ENCODE assay signal across 8 cellular contexts in genomic region chr20:25863536-25864325, GRCh38.
A peak's percentile ranks its signal among the peaks of the same experiment; 100 is the strongest.
DNase-seq lines count a peak whose midpoint lies in the region; ATAC-seq, FAIRE-seq and TF ChIP-seq lines count a peak whose summit lies in the region.

No MANE protein-coding gene starts in this region.

- DNase-seq in EH (ENCODE audit: low read depth) = peak; percentile 48
- DNase-seq in NCI-H526 treated with DMSO at 0.1 percent for 48 hours (lab: John Stamatoyannopoulos, UW) = peak; percentile 67
- DNase-seq in endodermal cell = peak; percentile 67
- peak; percentile 83 for DNase-seq in osteocyte (ENCODE audit: extremely low spot score, unreplicated experiment)
- DNase-seq in CD14-positive monocyte (ENCODE audit: low spot score) = no peak
- DNase-seq in AG08395 (ENCODE audit: low spot score) = no peak
- no peak for DNase-seq in HTR-8/SVneo (ENCODE audit: insufficient read length, low spot score)

- H3K27me3 Mint-ChIP-seq in endodermal cell (ENCODE audit: insufficient read depth) (peaks cover 99% of the 10 kb centered on the region), osteocyte (ENCODE audit: unreplicated experiment) (peaks cover 4% of the 10 kb centered on the region), CD14-positive monocyte (ENCODE audit: low read depth in 3 of 3) (peaks cover 81 to 99% (median 95%) of the 10 kb centered on the region in 3 donors)

- H3K4me3 ChIP-seq in endodermal cell (ENCODE audit: low read length) = peak overlapping the region; percentile 75

- no peak overlapping the region for H3K27ac ChIP-seq in endodermal cell (ENCODE audit: low read depth, low read length)

- intact Hi-C loops in CD14-positive monocyte (cut with micrococcal nuclease) = no loop called here

- no peak overlapping the region for H3K9ac ChIP-seq in endodermal cell (ENCODE audit: extremely low read depth, low read length, poor library complexity, severe bottlenecking)

- H3K27ac Mint-ChIP-seq in endodermal cell (peak overlapping the region; percentile 44), osteocyte (ENCODE audit: unreplicated experiment) (peak overlapping the region; percentile 27), CD14-positive monocyte (peak overlapping the region in 1 of 7 donors; percentile 25)

- FAIRE-seq in HTR-8/SVneo (lab: Jason Lieb, UNC) = no peak

- peaks cover 2% of the 10 kb centered on the region for H3K4me1 Mint-ChIP-seq in endodermal cell
- peaks cover 23% of the 10 kb centered on the region for H3K4me1 Mint-ChIP-seq in osteocyte (ENCODE audit: unreplicated experiment)
- peaks cover 41% of the 10 kb centered on the region for H3K4me1 Mint-ChIP-seq in CD14-positive monocyte

- H3K9me3 ChIP-seq in endodermal cell (ENCODE audit: control insufficient read depth, low read length) = no peaks in the 10 kb centered on the region

- TF ChIP-seq CTCF in endodermal cell (conservative IDR thresholded peaks at IDR 0.05) (no peak), osteocyte (IDR thresholded peaks at IDR 0.05) (no peak), CD14-positive monocyte (IDR thresholded peaks at IDR 0.05) (no peak)

- peaks cover 6% of the 10 kb centered on the region for H3K4me1 ChIP-seq in endodermal cell (ENCODE audit: control insufficient read depth, insufficient read depth, low read length)

- WGBS in endodermal cell (ENCODE audit: insufficient coverage in 1 of 2, insufficient read length in 1 of 2), 2 experiments = 47 to 50% methylated on average over 13 to 21 of the region's 21 CpGs

- H3K36me3 Mint-ChIP-seq in endodermal cell (ENCODE audit: low read depth) = no peaks in the 10 kb centered on the region
- no peaks in the 10 kb centered on the region for H3K36me3 Mint-ChIP-seq in osteocyte (ENCODE audit: unreplicated experiment)
- H3K36me3 Mint-ChIP-seq in CD14-positive monocyte = peaks cover 0 to 4% of the 10 kb centered on the region in 2 donors

- no peak for ATAC-seq in GM18868 (IDR thresholded peaks at IDR 0.05; ENCODE audit: unreplicated experiment)

- H3K9me3 Mint-ChIP-seq in endodermal cell (peaks cover 3% of the 10 kb centered on the region), osteocyte (ENCODE audit: unreplicated experiment) (no peaks in the 10 kb centered on the region), CD14-positive monocyte (peaks cover 0 to 30% (median 9%) of the 10 kb centered on the region in 7 donors)

- H3K36me3 ChIP-seq in endodermal cell (ENCODE audit: control insufficient read depth, insufficient read depth, low read length) = no peaks in the 10 kb centered on the region

- peaks cover 81% of the 10 kb centered on the region for H3K27me3 ChIP-seq in endodermal cell (ENCODE audit: control insufficient read depth, insufficient read depth, low read length, poor library complexity, severe bottlenecking)

- H3K4me3 Mint-ChIP-seq in endodermal cell (peak overlapping the region; percentile 57), osteocyte (ENCODE audit: unreplicated experiment) (peak overlapping the region; percentile 76), CD14-positive monocyte (peak overlapping the region in 1 of 2 donors; percentile 82)

Comparison
In these comparisons a context has a peak if more than half of its experiments do, and no peak if none do; other contexts are left out.
1. DNase-seq: peak in EH (single experiment), NCI-H526 treated with DMSO at 0.1 percent for 48 hours (single experiment), endodermal cell (single experiment) and osteocyte (single experiment); none in CD14-positive monocyte (single experiment), AG08395 (single experiment) and HTR-8/SVneo (single experiment).